ENCODE assay signal across 16 cellular contexts in the genomic region with DNA sequence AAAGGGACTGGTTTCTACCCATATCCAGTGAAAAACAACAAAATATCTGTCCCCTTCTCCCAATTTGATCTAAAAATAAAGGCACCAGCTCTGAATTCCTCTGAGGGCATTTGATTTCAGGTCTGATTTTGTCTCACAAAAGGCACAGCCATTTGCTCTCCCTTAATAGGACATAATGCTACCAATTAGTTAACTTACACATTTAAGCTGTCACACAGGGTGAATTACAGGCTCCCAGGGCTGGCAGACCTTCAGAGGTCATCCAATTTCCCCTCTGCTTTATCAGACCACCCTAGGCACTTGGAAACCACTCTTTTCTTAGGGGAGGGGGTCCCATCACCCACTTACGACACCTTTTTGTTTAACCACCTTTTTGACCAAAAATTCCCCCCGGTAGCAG.
DNase-seq lines count a peak whose midpoint lies in the region; ATAC-seq and TF ChIP-seq lines count a peak whose summit lies in the region.
"Had no signal": no experiment of that assay in that cellular context is flagged by ENCODE, and none has a peak within 500 bp of the region (broad histone marks: within the 10 kb centered on the region; RNA-seq: fewer than 3 reads in every experiment).

No MANE protein-coding gene starts in this region.

- no peaks in the 10 kb centered on the region for H3K36me3 Mint-ChIP-seq in nephron progenitor cell (ENCODE audit: low read depth)
- H3K36me3 Mint-ChIP-seq: CD14-positive monocyte; CD8-positive, alpha-beta T cell had no signal

- no peak overlapping the region for H3K4me3 Mint-ChIP-seq in nephron progenitor cell
- H3K4me3 Mint-ChIP-seq: B cell; CD14-positive monocyte; CD8-positive, alpha-beta T cell; H9 had no signal

- peak; percentile 66 for DNase-seq in NCI-H1436 treated with DMSO at 0.1 percent for 48 hours (lab: John Stamatoyannopoulos, UW)
- peak; percentile 68 for DNase-seq in NCI-H82 (lab: John Stamatoyannopoulos, UW)
- no peak for DNase-seq in nephron progenitor cell
- no peak for DNase-seq in NCI-H524 (lab: John Stamatoyannopoulos, UW)
- DNase-seq: CD8-positive, alpha-beta T cell; COR-L47; DND-41; GF-D8; GOT3; H9; IMR-90 had no signal

- H3K9me3 Mint-ChIP-seq in nephron progenitor cell, result no peaks in the 10 kb centered on the region
- H3K9me3 Mint-ChIP-seq: CD8-positive, alpha-beta T cell; H9 had no signal

- no peaks in the 10 kb centered on the region for H3K9me3 ChIP-seq in BLaER1 treated with 17β-estradiol and CSF1 and Interleukin-3, amounts not matched to agents 10 nM and 100 nM (replicated peaks in 1 of 11)

- H3K36me3 ChIP-seq in BLaER1 treated with 17β-estradiol and CSF1 and Interleukin-3, amounts not matched to agents 10 nM and 100 nM, result no peaks in the 10 kb centered on the region

- ATAC-seq in HG02678 (IDR thresholded peaks at IDR 0.05; ENCODE audit: unreplicated experiment) (no peak), GM21786 (IDR thresholded peaks at IDR 0.05; ENCODE audit: unreplicated experiment) (no peak)
- ATAC-seq: CD8-positive, alpha-beta T cell had no signal

- H3K4me1 ChIP-seq in BLaER1 treated with 17β-estradiol and CSF1 and Interleukin-3, amounts not matched to agents 10 nM and 100 nM, result peaks cover 0 to 14% (median 9%) of the 10 kb centered on the region in 10 experiments; a peak in 10 of 20 replicates

- H3K27me3 ChIP-seq in BLaER1 treated with 17β-estradiol and CSF1 and Interleukin-3, amounts not matched to agents 10 nM and 100 nM, result no peaks in the 10 kb centered on the region

- H3K27ac Mint-ChIP-seq in nephron progenitor cell, result peak overlapping the region; percentile 34
- H3K27ac Mint-ChIP-seq: B cell; CD8-positive, alpha-beta T cell had no signal

- H3K9ac ChIP-seq in BLaER1 treated with 17β-estradiol and CSF1 and Interleukin-3, amounts not matched to agents 10 nM and 100 nM, result no peak overlapping the region

- H3K4me3 ChIP-seq in BLaER1 treated with 17β-estradiol and CSF1 and Interleukin-3, amounts not matched to agents 10 nM and 100 nM, result no peak overlapping the region

- H3K27me3 Mint-ChIP-seq in nephron progenitor cell (ENCODE audit: low read depth, poor library complexity), result peaks cover 14% of the 10 kb centered on the region
- H3K27me3 Mint-ChIP-seq: B cell had no signal

- H4K20me1 ChIP-seq in BLaER1 treated with 17β-estradiol and CSF1 and Interleukin-3, amounts not matched to agents 10 nM and 100 nM, result no peaks in the 10 kb centered on the region

- H3K27ac ChIP-seq in BLaER1 treated with 17β-estradiol and CSF1 and Interleukin-3, amounts not matched to agents 10 nM and 100 nM, result no peak overlapping the region

- H3K4me2 ChIP-seq in BLaER1 treated with 17β-estradiol and CSF1 and Interleukin-3, amounts not matched to agents 10 nM and 100 nM, result peak overlapping the region in 6 of 11 experiments; percentile 14 to 50 (median 40); a peak in 7 of 22 replicates

- TF ChIP-seq CTCF in nephron progenitor cell (IDR thresholded peaks at IDR 0.05), result no peak

- H3K4me1 Mint-ChIP-seq in nephron progenitor cell, result peaks cover 32% of the 10 kb centered on the region
- H3K4me1 Mint-ChIP-seq: B cell, CD14-positive monocyte had no signal

Comparison
In these comparisons a context has a peak if more than half of its experiments do, and no peak if none do; other contexts are left out.
1. DNase-seq: peak in NCI-H1436 treated with DMSO at 0.1 percent for 48 hours (single experiment) and NCI-H82 (single experiment); none in nephron progenitor cell (single experiment) and NCI-H524 (0 of 2).